In the genomic region with DNA sequence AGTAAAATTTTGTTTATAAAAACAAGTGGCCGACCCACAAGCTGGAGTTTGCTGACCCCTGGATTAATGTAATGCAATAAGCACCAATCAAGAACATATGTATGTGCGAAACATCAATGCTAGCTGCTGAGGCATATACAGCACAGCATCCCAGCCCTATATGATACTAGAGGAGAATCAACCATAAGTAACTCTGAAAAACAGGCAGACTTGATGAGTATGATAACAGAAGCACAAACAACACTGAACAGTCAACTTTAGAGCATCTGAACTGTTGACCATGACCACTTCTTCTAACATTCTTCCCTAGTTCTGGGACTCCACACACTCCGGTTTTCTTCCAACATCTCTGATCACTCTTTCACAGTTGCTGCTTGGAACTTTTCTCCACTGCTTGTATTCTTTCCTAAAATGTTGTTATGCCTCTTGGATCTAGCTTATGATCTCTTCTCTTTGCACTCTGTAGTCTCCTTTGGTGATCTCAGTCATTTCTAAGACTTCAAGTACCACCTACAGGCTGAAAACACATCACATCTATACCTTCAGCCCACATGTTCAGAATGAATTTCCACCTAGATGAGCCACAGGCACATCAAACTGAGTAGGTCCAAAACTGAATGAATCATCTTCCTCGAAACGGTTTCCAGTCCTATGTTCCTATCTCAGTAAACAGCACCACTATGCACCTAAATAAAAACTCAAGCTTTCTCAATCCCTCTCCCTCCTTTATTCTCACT, we compare ENCODE assay signal across 19 cellular contexts. TPM values are rescaled to one million over a fixed set of nuclear protein-coding genes. Genes with fewer than 3 reads are reported as not detected.
"Had no signal": no experiment of that assay in that cellular context is flagged by ENCODE, and none has a peak within 500 bp of the region (broad histone marks: within the 10 kb centered on the region; RNA-seq: fewer than 3 reads in every experiment).

No MANE protein-coding gene starts in this region.

- ATAC-seq: gastrocnemius medialis, psoas muscle, right cardiac atrium had no signal

- H3K4me1 ChIP-seq: esophagus squamous epithelium, gastrocnemius medialis, pancreas, psoas muscle had no signal

- H3K27ac ChIP-seq: esophagus squamous epithelium, gastrocnemius medialis, neutrophil, pancreas, psoas muscle, transverse colon had no signal

- FAIRE-seq: bronchial epithelial cell, pancreas had no signal

- H3K36me3 ChIP-seq: esophagus squamous epithelium, gastrocnemius medialis, neutrophil, pancreas, transverse colon had no signal

- DNase-seq: activated CD4-positive, alpha-beta T cell treated with anti-CD3 and anti-CD28 coated beads, Interleukin-2, amount 10 ng/mL, durations not matched to agents 24 days and 14 days; activated naive CD4-positive, alpha-beta T cell treated with Interleukin-2 at 50 U/mL for 16 hours; activated naive CD8-positive, alpha-beta T cell treated with anti-CD3 and anti-CD28 coated beads for 36 hours; activated T-cell treated with anti-CD3 and anti-CD28 coated beads, Interleukin-2, amount 50 U/mL, for 24 hours; cerebellar nuclear complex; cortex of kidney; endodermal cell; esophagus squamous epithelium; gastrocnemius medialis; hypothalamus; pancreas; psoas muscle; right cardiac atrium; stimulated activated CD4-positive, alpha-beta T cell treated with anti-CD3 and anti-CD28 coated beads, Interleukin-12 subunit alpha, Interleukin-12 subunit beta, amount 100 ng/mL, for 4 hours; stimulated activated CD4-positive, alpha-beta T cell treated with anti-CD3 and anti-CD28 coated beads, Interleukin-4, amount 100 ng/mL, for 4 hours; transverse colon had no signal

- H3K27me3 ChIP-seq: esophagus squamous epithelium, gastrocnemius medialis, neutrophil, pancreas, transverse colon had no signal

- H3K4me3 ChIP-seq: esophagus squamous epithelium, gastrocnemius medialis, pancreas, psoas muscle, transverse colon had no signal

- H3K9me3 ChIP-seq: esophagus squamous epithelium, gastrocnemius medialis, neutrophil, pancreas, psoas muscle, transverse colon had no signal

RNA-seq across cellular contexts. Expression of a gene that starts 57.2 kb away (rescaled TPM):
- total RNA-seq: activated CD4-positive, alpha-beta T cell treated with anti-CD3 and anti-CD28 coated beads, Interleukin-2, amount 10 ng/mL, durations not matched to agents 24 days and 14 days; activated naive CD8-positive, alpha-beta T cell treated with anti-CD3 and anti-CD28 coated beads for 36 hours; bronchial epithelial cell; T-helper 2 cell treated with Interferon-gamma antibody and Interleukin-4, amounts not matched to agents 100 ng/mL and 5 ng/mL, for 36 hours had no signal
